In the genomic region with DNA sequence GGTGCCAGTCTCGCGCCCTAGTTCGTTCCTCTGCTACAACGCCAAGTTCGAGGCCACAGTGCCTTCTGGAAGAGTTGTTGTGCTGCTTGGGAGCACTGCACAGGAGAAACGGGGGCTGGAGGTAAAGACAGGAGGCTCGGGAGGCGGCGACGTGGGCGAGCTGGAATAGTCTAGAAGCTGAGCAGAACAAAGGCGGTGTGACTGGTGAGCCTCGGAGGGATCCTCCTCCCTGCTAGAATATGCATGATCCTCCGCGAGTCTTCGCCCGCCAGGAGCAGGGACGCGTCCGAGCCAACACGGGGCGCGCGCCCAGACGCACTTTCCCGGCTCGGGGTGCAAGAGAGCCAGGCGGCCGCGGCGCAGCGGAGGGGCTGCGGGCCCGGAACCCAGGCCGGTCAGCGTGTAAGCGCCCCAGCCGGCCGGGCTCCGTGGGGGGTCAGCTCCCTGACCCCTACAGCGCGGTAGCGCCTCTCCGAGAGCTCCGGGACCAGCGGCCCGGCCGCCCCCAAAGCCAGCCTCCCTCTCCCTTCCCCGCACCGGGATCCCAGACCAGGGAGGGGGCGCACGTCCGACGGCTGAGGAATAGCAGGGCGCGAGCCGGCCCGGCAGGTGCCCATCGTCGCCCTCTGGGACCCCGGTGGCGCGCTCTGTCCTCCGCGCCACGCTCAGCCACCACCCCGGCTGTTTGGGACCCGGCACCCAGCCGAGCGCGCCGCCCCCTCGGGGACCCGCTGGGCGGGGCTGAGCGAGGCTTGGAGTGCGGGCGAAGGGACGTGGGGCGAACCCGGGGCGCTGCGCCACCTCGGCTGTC, we compare ENCODE assay signal across 10 cellular contexts.
DNase-seq lines count a peak whose midpoint lies in the region; ATAC-seq, FAIRE-seq and TF ChIP-seq lines count a peak whose summit lies in the region.
"Had no signal": no experiment of that assay in that cellular context is flagged by ENCODE, and none has a peak within 500 bp of the region (broad histone marks: within the 10 kb centered on the region; RNA-seq: fewer than 3 reads in every experiment).

No MANE protein-coding gene starts in this region.

- POLR2A ChIA-PET in CD8-positive, alpha-beta T cell (lab: Charles Lee) = no interaction called here

- intact Hi-C loops in tibial artery (cut with DNase I; ENCODE audit: low total_unique reads) = loop anchor here (10.0 kb wide), 1 partner anchor 57 kb away; no protein-coding TSS in a partner anchor
- intact Hi-C loops in CD8-positive, alpha-beta T cell (cut with DNase I, micrococcal nuclease) = no loop called here

- peak; percentile 61 for ATAC-seq in esophagus mucosa
- peak in 1 of 2 donors; percentile 23 for ATAC-seq in naive B cell (ENCODE audit: low read depth in 2 of 2)
- ATAC-seq in CD8-positive, alpha-beta T cell = no peak

- H3K36me3 ChIP-seq in tibial artery = no peaks in the 10 kb centered on the region
- no peaks in the 10 kb centered on the region for H3K36me3 ChIP-seq in CD8-positive, alpha-beta T cell (ENCODE audit: insufficient read depth, low read length)

- H3K4me1 Mint-ChIP-seq in T-helper 1 cell treated with Interleukin-12 subunit alpha and Interleukin-12 subunit beta and Interleukin-4 antibody, amounts not matched to agents 30 μg/mL and 1 μg/mL, for 36 hours (ENCODE audit: low read depth) = peaks cover 10% of the 10 kb centered on the region
- peaks cover 9 to 17% (median 11%) of the 10 kb centered on the region in 3 donors for H3K4me1 Mint-ChIP-seq in naive B cell
- peaks cover 11% of the 10 kb centered on the region for H3K4me1 Mint-ChIP-seq in CD8-positive, alpha-beta T cell (ENCODE audit: low read depth)

- H3K27ac ChIP-seq in tibial artery = no peak overlapping the region
- no peak overlapping the region for H3K27ac ChIP-seq in CD8-positive, alpha-beta T cell (ENCODE audit: low read depth, low read length)

- H3K4me1 ChIP-seq in tibial artery = peaks cover 0 to 24% (median 14%) of the 10 kb centered on the region in 4 donors
- peaks cover 3% of the 10 kb centered on the region for H3K4me1 ChIP-seq in CD8-positive, alpha-beta T cell (ENCODE audit: insufficient read depth, low read length)

- H3K9me3 Mint-ChIP-seq in T-helper 1 cell treated with Interleukin-12 subunit alpha and Interleukin-12 subunit beta and Interleukin-4 antibody, amounts not matched to agents 30 μg/mL and 1 μg/mL, for 36 hours = no peaks in the 10 kb centered on the region
- peaks cover 0 to 6% (median 0%) of the 10 kb centered on the region in 7 donors for H3K9me3 Mint-ChIP-seq in naive B cell
- H3K9me3 Mint-ChIP-seq in CD8-positive, alpha-beta T cell = no peaks in the 10 kb centered on the region

- no peak overlapping the region for H3K27ac Mint-ChIP-seq in T-helper 1 cell treated with Interleukin-12 subunit alpha and Interleukin-12 subunit beta and Interleukin-4 antibody, amounts not matched to agents 30 μg/mL and 1 μg/mL, for 36 hours
- peak overlapping the region in 1 of 6 donors; percentile 57 for H3K27ac Mint-ChIP-seq in naive B cell
- no peak overlapping the region for H3K27ac Mint-ChIP-seq in CD8-positive, alpha-beta T cell

- H3K36me3 Mint-ChIP-seq in T-helper 1 cell treated with Interleukin-12 subunit alpha and Interleukin-12 subunit beta and Interleukin-4 antibody, amounts not matched to agents 30 μg/mL and 1 μg/mL, for 36 hours (ENCODE audit: low read depth) = peaks cover 3% of the 10 kb centered on the region
- H3K36me3 Mint-ChIP-seq in naive B cell = peaks cover 0 to 11% of the 10 kb centered on the region in 2 donors
- H3K36me3 Mint-ChIP-seq in CD8-positive, alpha-beta T cell = no peaks in the 10 kb centered on the region

- no peak for TF ChIP-seq CTCF in tibial artery (IDR thresholded peaks at IDR 0.05)
- TF ChIP-seq CTCF in CD8-positive, alpha-beta T cell (IDR thresholded peaks at IDR 0.05) = no peak

- CTCF ChIA-PET in CD8-positive, alpha-beta T cell (lab: Charles Lee) = no interaction called here

- H3K27me3 Mint-ChIP-seq in T-helper 1 cell treated with Interleukin-12 subunit alpha and Interleukin-12 subunit beta and Interleukin-4 antibody, amounts not matched to agents 30 μg/mL and 1 μg/mL, for 36 hours (ENCODE audit: low read depth) = peaks cover 67% of the 10 kb centered on the region
- H3K27me3 Mint-ChIP-seq in naive B cell = peaks cover 37 to 70% (median 60%) of the 10 kb centered on the region in 3 donors
- H3K27me3 Mint-ChIP-seq in CD8-positive, alpha-beta T cell (ENCODE audit: low read depth) = peaks cover 58% of the 10 kb centered on the region

- DNase-seq in T-helper 1 cell (no peak), naive B cell (no peak), tibial artery (no peak), HTR-8/SVneo (ENCODE audit: insufficient read length, low spot score) (no peak), superior temporal gyrus (ENCODE audit: extremely low spot score) (no peak)
- DNase-seq in CD8-positive, alpha-beta T cell = no peak
- DNase-seq: activated CD4-positive, alpha-beta T cell treated with anti-CD3 and anti-CD28 coated beads for 48 hours; cerebellar nuclear complex had no signal

- H3K4me3 Mint-ChIP-seq in T-helper 1 cell treated with Interleukin-12 subunit alpha and Interleukin-12 subunit beta and Interleukin-4 antibody, amounts not matched to agents 30 μg/mL and 1 μg/mL, for 36 hours = peak overlapping the region; percentile 37
- peak overlapping the region in 7 of 8 donors; percentile 45 to 83 (median 73) for H3K4me3 Mint-ChIP-seq in naive B cell
- H3K4me3 Mint-ChIP-seq in CD8-positive, alpha-beta T cell = no peak overlapping the region

- H3K27me3 ChIP-seq in tibial artery = peaks cover 0 to 19% of the 10 kb centered on the region in 2 donors
- H3K27me3 ChIP-seq in CD8-positive, alpha-beta T cell (ENCODE audit: insufficient read depth, low read length) = no peaks in the 10 kb centered on the region

- FAIRE-seq in HTR-8/SVneo (lab: Jason Lieb, UNC) = no peak

- no peaks in the 10 kb centered on the region for H3K9me3 ChIP-seq in tibial artery
- no peaks in the 10 kb centered on the region for H3K9me3 ChIP-seq in CD8-positive, alpha-beta T cell (ENCODE audit: low read length)

- peak overlapping the region; percentile 31 to 44 for H3K4me3 ChIP-seq in tibial artery
- no peak overlapping the region for H3K4me3 ChIP-seq in CD8-positive, alpha-beta T cell (ENCODE audit: low read depth, low read length)
